ENCODE assay signal across 1 cellular context in the genomic region with DNA sequence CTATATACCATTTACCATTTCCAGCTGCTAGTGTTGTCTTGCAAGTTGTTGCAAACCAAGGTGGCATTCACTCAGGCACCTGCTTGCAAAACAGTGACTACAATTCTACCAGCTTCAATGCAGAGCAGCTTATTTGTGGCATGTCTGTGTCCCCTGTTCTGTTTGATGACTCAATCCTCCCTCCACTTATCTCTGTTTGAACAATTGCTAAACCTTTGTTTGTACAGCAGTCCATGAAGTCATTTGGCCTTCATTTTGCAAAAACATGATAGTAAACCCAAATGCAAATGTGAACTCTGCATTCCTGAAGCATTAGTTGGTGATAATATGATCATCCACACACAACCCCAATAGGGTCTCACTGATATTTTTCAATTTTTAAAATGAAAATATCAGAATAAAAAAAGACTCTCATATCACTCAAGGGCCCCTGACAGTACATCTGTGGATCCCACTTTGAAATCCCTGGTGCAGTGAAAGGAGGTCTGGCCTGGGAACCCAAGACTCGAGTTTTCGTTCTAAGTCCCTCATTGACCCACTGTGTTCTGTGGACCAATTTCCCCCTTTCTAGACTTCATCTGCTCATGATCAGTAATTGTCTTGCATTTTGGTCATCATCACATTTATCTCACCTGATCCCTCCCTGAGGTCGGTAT.
TF ChIP-seq lines count a peak whose summit lies in the region.

No MANE protein-coding gene starts in this region.

TF ChIP-seq in GM23338, 12 proteins besides CTCF, POLR2A, EP300 and RAD21 (continued from another document):
- TF ChIP-seq, protein P1, sequence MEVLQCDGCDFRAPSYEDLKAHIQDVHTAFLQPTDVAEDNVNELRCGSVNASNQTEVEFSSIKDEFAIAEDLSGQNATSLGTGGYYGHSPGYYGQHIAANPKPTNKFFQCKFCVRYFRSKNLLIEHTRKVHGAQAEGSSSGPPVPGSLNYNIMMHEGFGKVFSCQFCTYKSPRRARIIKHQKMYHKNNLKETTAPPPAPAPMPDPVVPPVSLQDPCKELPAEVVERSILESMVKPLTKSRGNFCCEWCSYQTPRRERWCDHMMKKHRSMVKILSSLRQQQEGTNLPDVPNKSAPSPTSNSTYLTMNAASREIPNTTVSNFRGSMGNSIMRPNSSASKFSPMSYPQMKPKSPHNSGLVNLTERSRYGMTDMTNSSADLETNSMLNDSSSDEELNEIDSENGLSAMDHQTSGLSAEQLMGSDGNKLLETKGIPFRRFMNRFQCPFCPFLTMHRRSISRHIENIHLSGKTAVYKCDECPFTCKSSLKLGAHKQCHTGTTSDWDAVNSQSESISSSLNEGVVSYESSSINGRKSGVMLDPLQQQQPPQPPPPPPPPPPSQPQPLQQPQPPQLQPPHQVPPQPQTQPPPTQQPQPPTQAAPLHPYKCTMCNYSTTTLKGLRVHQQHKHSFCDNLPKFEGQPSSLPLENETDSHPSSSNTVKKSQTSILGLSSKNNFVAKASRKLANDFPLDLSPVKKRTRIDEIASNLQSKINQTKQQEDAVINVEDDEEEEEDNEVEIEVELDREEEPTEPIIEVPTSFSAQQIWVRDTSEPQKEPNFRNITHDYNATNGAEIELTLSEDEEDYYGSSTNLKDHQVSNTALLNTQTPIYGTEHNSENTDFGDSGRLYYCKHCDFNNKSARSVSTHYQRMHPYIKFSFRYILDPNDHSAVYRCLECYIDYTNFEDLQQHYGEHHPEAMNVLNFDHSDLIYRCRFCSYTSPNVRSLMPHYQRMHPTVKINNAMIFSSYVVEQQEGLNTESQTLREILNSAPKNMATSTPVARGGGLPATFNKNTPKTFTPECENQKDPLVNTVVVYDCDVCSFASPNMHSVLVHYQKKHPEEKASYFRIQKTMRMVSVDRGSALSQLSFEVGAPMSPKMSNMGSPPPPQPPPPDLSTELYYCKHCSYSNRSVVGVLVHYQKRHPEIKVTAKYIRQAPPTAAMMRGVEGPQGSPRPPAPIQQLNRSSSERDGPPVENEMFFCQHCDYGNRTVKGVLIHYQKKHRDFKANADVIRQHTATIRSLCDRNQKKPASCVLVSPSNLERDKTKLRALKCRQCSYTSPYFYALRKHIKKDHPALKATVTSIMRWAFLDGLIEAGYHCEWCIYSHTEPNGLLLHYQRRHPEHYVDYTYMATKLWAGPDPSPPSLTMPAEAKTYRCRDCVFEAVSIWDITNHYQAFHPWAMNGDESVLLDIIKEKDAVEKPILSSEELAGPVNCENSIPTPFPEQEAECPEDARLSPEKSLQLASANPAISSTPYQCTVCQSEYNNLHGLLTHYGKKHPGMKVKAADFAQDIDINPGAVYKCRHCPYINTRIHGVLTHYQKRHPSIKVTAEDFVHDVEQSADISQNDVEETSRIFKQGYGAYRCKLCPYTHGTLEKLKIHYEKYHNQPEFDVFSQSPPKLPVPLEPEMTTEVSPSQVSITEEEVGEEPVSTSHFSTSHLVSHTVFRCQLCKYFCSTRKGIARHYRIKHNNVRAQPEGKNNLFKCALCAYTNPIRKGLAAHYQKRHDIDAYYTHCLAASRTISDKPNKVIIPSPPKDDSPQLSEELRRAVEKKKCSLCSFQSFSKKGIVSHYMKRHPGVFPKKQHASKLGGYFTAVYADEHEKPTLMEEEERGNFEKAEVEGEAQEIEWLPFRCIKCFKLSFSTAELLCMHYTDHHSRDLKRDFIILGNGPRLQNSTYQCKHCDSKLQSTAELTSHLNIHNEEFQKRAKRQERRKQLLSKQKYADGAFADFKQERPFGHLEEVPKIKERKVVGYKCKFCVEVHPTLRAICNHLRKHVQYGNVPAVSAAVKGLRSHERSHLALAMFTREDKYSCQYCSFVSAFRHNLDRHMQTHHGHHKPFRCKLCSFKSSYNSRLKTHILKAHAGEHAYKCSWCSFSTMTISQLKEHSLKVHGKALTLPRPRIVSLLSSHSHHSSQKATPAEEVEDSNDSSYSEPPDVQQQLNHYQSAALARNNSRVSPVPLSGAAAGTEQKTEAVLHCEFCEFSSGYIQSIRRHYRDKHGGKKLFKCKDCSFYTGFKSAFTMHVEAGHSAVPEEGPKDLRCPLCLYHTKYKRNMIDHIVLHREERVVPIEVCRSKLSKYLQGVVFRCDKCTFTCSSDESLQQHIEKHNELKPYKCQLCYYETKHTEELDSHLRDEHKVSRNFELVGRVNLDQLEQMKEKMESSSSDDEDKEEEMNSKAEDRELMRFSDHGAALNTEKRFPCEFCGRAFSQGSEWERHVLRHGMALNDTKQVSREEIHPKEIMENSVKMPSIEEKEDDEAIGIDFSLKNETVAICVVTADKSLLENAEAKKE (CRISPR knock-in tag; IDR thresholded peaks at IDR 0.05) = no peak
- TF ChIP-seq JUNB (IDR thresholded peaks at IDR 0.05; ENCODE audit: unreplicated experiment) (no peak), EZH2phosphoT487 (IDR thresholded peaks at IDR 0.05; ENCODE audit: unreplicated experiment) (no peak), EZH2 (IDR thresholded peaks at IDR 0.05; ENCODE audit: low read depth, unreplicated experiment) (no peak), NANOG (IDR thresholded peaks at IDR 0.05; ENCODE audit: borderline replicate concordance) (no peak), ZNF114 (CRISPR knock-in tag; IDR thresholded peaks at IDR 0.05) (no peak), CREB1 (CRISPR knock-in tag; IDR thresholded peaks at IDR 0.05; ENCODE audit: low read depth) (no peak)
- TF ChIP-seq, protein P2, sequence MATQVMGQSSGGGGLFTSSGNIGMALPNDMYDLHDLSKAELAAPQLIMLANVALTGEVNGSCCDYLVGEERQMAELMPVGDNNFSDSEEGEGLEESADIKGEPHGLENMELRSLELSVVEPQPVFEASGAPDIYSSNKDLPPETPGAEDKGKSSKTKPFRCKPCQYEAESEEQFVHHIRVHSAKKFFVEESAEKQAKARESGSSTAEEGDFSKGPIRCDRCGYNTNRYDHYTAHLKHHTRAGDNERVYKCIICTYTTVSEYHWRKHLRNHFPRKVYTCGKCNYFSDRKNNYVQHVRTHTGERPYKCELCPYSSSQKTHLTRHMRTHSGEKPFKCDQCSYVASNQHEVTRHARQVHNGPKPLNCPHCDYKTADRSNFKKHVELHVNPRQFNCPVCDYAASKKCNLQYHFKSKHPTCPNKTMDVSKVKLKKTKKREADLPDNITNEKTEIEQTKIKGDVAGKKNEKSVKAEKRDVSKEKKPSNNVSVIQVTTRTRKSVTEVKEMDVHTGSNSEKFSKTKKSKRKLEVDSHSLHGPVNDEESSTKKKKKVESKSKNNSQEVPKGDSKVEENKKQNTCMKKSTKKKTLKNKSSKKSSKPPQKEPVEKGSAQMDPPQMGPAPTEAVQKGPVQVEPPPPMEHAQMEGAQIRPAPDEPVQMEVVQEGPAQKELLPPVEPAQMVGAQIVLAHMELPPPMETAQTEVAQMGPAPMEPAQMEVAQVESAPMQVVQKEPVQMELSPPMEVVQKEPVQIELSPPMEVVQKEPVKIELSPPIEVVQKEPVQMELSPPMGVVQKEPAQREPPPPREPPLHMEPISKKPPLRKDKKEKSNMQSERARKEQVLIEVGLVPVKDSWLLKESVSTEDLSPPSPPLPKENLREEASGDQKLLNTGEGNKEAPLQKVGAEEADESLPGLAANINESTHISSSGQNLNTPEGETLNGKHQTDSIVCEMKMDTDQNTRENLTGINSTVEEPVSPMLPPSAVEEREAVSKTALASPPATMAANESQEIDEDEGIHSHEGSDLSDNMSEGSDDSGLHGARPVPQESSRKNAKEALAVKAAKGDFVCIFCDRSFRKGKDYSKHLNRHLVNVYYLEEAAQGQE (IDR thresholded peaks at IDR 0.05; ENCODE audit: unreplicated experiment) = no peak
- TF ChIP-seq, protein P3, sequence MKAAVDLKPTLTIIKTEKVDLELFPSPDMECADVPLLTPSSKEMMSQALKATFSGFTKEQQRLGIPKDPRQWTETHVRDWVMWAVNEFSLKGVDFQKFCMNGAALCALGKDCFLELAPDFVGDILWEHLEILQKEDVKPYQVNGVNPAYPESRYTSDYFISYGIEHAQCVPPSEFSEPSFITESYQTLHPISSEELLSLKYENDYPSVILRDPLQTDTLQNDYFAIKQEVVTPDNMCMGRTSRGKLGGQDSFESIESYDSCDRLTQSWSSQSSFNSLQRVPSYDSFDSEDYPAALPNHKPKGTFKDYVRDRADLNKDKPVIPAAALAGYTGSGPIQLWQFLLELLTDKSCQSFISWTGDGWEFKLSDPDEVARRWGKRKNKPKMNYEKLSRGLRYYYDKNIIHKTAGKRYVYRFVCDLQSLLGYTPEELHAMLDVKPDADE (IDR thresholded peaks at IDR 0.05) = no peak
